In genomic region chr7:25852249-25852994, GRCh38 we compare ENCODE assay signal across 9 cellular contexts.
DNase-seq lines count a peak whose midpoint lies in the region; ATAC-seq and TF ChIP-seq lines count a peak whose summit lies in the region.
"Had no signal": no experiment of that assay in that cellular context is flagged by ENCODE, and none has a peak within 500 bp of the region (broad histone marks: within the 10 kb centered on the region; RNA-seq: fewer than 3 reads in every experiment).

No MANE protein-coding gene starts in this region.

- no peak overlapping the region for H3K27ac Mint-ChIP-seq in activated CD8-positive, alpha-beta memory T cell treated with anti-CD3 and anti-CD28 coated beads, Interleukin-2, amount 10 ng/mL, durations not matched to agents 7 days and 5 days
- H3K27ac Mint-ChIP-seq in stimulated activated effector memory CD8-positive, alpha-beta T cell treated with anti-CD3 and anti-CD28 coated beads, Interleukin-12 subunit alpha, Interleukin-12 subunit beta, amount 100 ng/mL, for 72 hours = no peak overlapping the region

- TF ChIP-seq CTCF in GM13977 (IDR thresholded peaks at IDR 0.05; ENCODE audit: extremely low read depth, insufficient read depth, missing control alignments) = no peak

- CTCF ChIA-PET in HEK293T (lab: Yijun Ruan, JAX) = interaction anchor here (0.6 to 1.8 kb wide), 12 partner anchors 9 to 459 kb away, joined by 3 to 5 read pairs (median 3); no protein-coding TSS in a partner anchor
- CTCF ChIA-PET in activated CD8-positive, alpha-beta memory T cell treated with anti-CD3 and anti-CD28 coated beads, Interleukin-2, amount 10 ng/mL, durations not matched to agents 7 days and 5 days (lab: Charles Lee) = interaction anchor here (0.6 to 2.2 kb wide), 14 partner anchors 9 to 1309 kb away, joined by 3 to 17 read pairs (median 4); no protein-coding TSS in a partner anchor

- no peaks in the 10 kb centered on the region for H3K9me3 Mint-ChIP-seq in activated CD8-positive, alpha-beta memory T cell treated with anti-CD3 and anti-CD28 coated beads, Interleukin-2, amount 10 ng/mL, durations not matched to agents 7 days and 5 days (ENCODE audit: low read depth)
- no peaks in the 10 kb centered on the region for H3K9me3 Mint-ChIP-seq in stimulated activated effector memory CD8-positive, alpha-beta T cell treated with anti-CD3 and anti-CD28 coated beads, Interleukin-12 subunit alpha, Interleukin-12 subunit beta, amount 100 ng/mL, for 72 hours

- POLR2A ChIA-PET in HEK293T (lab: Yijun Ruan, JAX) = interaction anchor here (1.2 to 2.0 kb wide), 3 partner anchors 132 to 273 kb away, joined by 3 to 7 read pairs (median 7); no protein-coding TSS in a partner anchor

- ATAC-seq in activated CD8-positive, alpha-beta memory T cell treated with anti-CD3 and anti-CD28 coated beads, Interleukin-2, amount 10 ng/mL, durations not matched to agents 7 days and 5 days = no peak
- no peak for ATAC-seq in stimulated activated effector memory CD8-positive, alpha-beta T cell treated with anti-CD3 and anti-CD28 coated beads, Interleukin-12 subunit alpha, Interleukin-12 subunit beta, amount 100 ng/mL, for 72 hours
- ATAC-seq in HG02884 (IDR thresholded peaks at IDR 0.05; ENCODE audit: unreplicated experiment) = no peak

- no peaks in the 10 kb centered on the region for H3K36me3 Mint-ChIP-seq in activated CD8-positive, alpha-beta memory T cell treated with anti-CD3 and anti-CD28 coated beads, Interleukin-2, amount 10 ng/mL, durations not matched to agents 7 days and 5 days
- H3K36me3 Mint-ChIP-seq in stimulated activated effector memory CD8-positive, alpha-beta T cell treated with anti-CD3 and anti-CD28 coated beads, Interleukin-12 subunit alpha, Interleukin-12 subunit beta, amount 100 ng/mL, for 72 hours = peaks cover 5% of the 10 kb centered on the region

- no peaks in the 10 kb centered on the region; the same call in 1 of the 2 replicates for H3K4me1 ChIP-seq in iPS DF 6.9 (ENCODE audit: control insufficient read depth, insufficient read depth, low read length)

- peak overlapping the region; percentile 54; the same call in 1 of the 2 replicates for H3K4me3 ChIP-seq in iPS DF 6.9 (ENCODE audit: low read length)
- H3K4me3 ChIP-seq: SK-N-MC had no signal

- peaks cover 27% of the 10 kb centered on the region for H3K4me1 Mint-ChIP-seq in activated CD8-positive, alpha-beta memory T cell treated with anti-CD3 and anti-CD28 coated beads, Interleukin-2, amount 10 ng/mL, durations not matched to agents 7 days and 5 days
- H3K4me1 Mint-ChIP-seq in stimulated activated effector memory CD8-positive, alpha-beta T cell treated with anti-CD3 and anti-CD28 coated beads, Interleukin-12 subunit alpha, Interleukin-12 subunit beta, amount 100 ng/mL, for 72 hours = peaks cover 7% of the 10 kb centered on the region

- H3K36me3 ChIP-seq in iPS DF 6.9 (ENCODE audit: control insufficient read depth, insufficient read depth, low read length) = no peaks in the 10 kb centered on the region

- H3K4me3 Mint-ChIP-seq in activated CD8-positive, alpha-beta memory T cell treated with anti-CD3 and anti-CD28 coated beads, Interleukin-2, amount 10 ng/mL, durations not matched to agents 7 days and 5 days = peak overlapping the region; percentile 41
- peak overlapping the region; percentile 50 for H3K4me3 Mint-ChIP-seq in stimulated activated effector memory CD8-positive, alpha-beta T cell treated with anti-CD3 and anti-CD28 coated beads, Interleukin-12 subunit alpha, Interleukin-12 subunit beta, amount 100 ng/mL, for 72 hours

- DNase-seq in HEK293T (ENCODE audit: extremely low spot score) = no peak
- no peak for DNase-seq in activated CD8-positive, alpha-beta memory T cell treated with anti-CD3 and anti-CD28 coated beads, Interleukin-2, amount 10 ng/mL, durations not matched to agents 7 days and 5 days
- no peak for DNase-seq in iPS DF 6.9 (ENCODE audit: low read depth, low spot score)
- no peak for DNase-seq in stimulated activated effector memory CD8-positive, alpha-beta T cell treated with anti-CD3 and anti-CD28 coated beads, Interleukin-12 subunit alpha, Interleukin-12 subunit beta, amount 100 ng/mL, for 72 hours (ENCODE audit: low spot score in 2 of 2)
- no peak for DNase-seq in AG08396 (ENCODE audit: low spot score)
- no peak for DNase-seq in GM13977 (ENCODE audit: low spot score)
- no peak for DNase-seq in NCI-H1417 (lab: John Stamatoyannopoulos, UW)

- H3K27me3 Mint-ChIP-seq in activated CD8-positive, alpha-beta memory T cell treated with anti-CD3 and anti-CD28 coated beads, Interleukin-2, amount 10 ng/mL, durations not matched to agents 7 days and 5 days = peaks cover 62% of the 10 kb centered on the region

- in situ Hi-C loops in GM13977 (cut with MboI; ENCODE audit: low pct_unique_long_range_greater_than_20kb, low sequenced_read_pairs, unreplicated experiment) = loop anchor here (10.0 kb wide), 1 partner anchor 1312 kb away; the partner anchor contains the start of gene HOXA9

- WGBS in iPS DF 6.9 (ENCODE audit: insufficient coverage, insufficient read length) = no CpG with 5 or more reads among the region's 78 CpGs

- H3K27ac ChIP-seq in iPS DF 6.9 (ENCODE audit: low read length) = no peak overlapping the region
- H3K27ac ChIP-seq: SK-N-MC had no signal

- H3K27me3 ChIP-seq in iPS DF 6.9 (ENCODE audit: control insufficient read depth, insufficient read depth, low read length) = peaks cover 14% of the 10 kb centered on the region

- H3K9me3 ChIP-seq in iPS DF 6.9 (ENCODE audit: control insufficient read depth, insufficient read depth, low read length) = no peaks in the 10 kb centered on the region

TF ChIP-seq in HEK293T, 16 proteins besides CTCF, POLR2A, EP300 and RAD21:
- no peak; the same call in 1 of the 2 replicates for TF ChIP-seq FOXM1 (IDR thresholded peaks at IDR 0.05; ENCODE audit: borderline replicate concordance)
- TF ChIP-seq CTBP1 (IDR thresholded peaks at IDR 0.05; ENCODE audit: borderline replicate concordance) = no peak
- no peak for TF ChIP-seq BHLHE40 (IDR thresholded peaks at IDR 0.05; ENCODE audit: borderline replicate concordance)
- TF ChIP-seq LEF1 (IDR thresholded peaks at IDR 0.05; ENCODE audit: borderline replicate concordance) = no peak
- TF ChIP-seq PKNOX1 (IDR thresholded peaks at IDR 0.05) = peak; percentile 86
- no peak for TF ChIP-seq ELF4 (IDR thresholded peaks at IDR 0.05)
- peak; percentile 50 for TF ChIP-seq L3MBTL2 (conservative IDR thresholded peaks at IDR 0.05)
- TF ChIP-seq FOXK2 (IDR thresholded peaks at IDR 0.05) = no peak
- TF ChIP-seq SP1 (IDR thresholded peaks at IDR 0.05) = no peak
- TF ChIP-seq ARNT (IDR thresholded peaks at IDR 0.05) = no peak
